Comparison of ENCODE assay signal across 8 cellular contexts in genomic region chr2:144325086-144325485, GRCh38.
DNase-seq lines count a peak whose midpoint lies in the region; ATAC-seq and TF ChIP-seq lines count a peak whose summit lies in the region.

No MANE protein-coding gene starts in this region.

- H3K4me1 ChIP-seq in DND-41 (ENCODE audit: insufficient read depth, low read length) (peaks cover 29% of the 10 kb centered on the region), prostate gland (replicated peaks) (no peaks in the 10 kb centered on the region)

- H3K4me1 Mint-ChIP-seq in effector memory CD8-positive, alpha-beta T cell (ENCODE audit: low read depth in 2 of 2), result peaks cover 55 to 82% of the 10 kb centered on the region in 2 donors

- ATAC-seq in DND-41 (ENCODE audit: insufficient read depth, low read depth), result peak; percentile 64
- ATAC-seq in GM21423 (IDR thresholded peaks at IDR 0.05; ENCODE audit: unreplicated experiment), result peak; percentile 84
- peak; percentile 83 for ATAC-seq in effector memory CD8-positive, alpha-beta T cell (replicated peaks)

- H3K36me3 ChIP-seq in DND-41 (ENCODE audit: insufficient read depth, low read length), result no peaks in the 10 kb centered on the region
- no peaks in the 10 kb centered on the region for H3K36me3 ChIP-seq in prostate gland

- no peaks in the 10 kb centered on the region; the same call in 1 of the 2 replicates for H3K79me2 ChIP-seq in DND-41 (ENCODE audit: insufficient read depth, low read length)

- H3K9ac ChIP-seq in DND-41 (ENCODE audit: low read depth, low read length), result no peak overlapping the region

- in situ Hi-C loops in KBM-7 (cut with MboI; ENCODE audit: low pct_unique_long_range_greater_than_20kb, low sequenced_read_pairs), result no loop called here

- no peaks in the 10 kb centered on the region for H3K27me3 Mint-ChIP-seq in effector memory CD8-positive, alpha-beta T cell

- peaks cover 19% of the 10 kb centered on the region for H3K36me3 Mint-ChIP-seq in effector memory CD8-positive, alpha-beta T cell (ENCODE audit: insufficient read depth)

- no peak for TF ChIP-seq CTCF in DND-41 (IDR thresholded peaks at IDR 0.05; ENCODE audit: borderline replicate concordance, extremely low read depth, low read length, poor library complexity, severe bottlenecking)
- no peak for TF ChIP-seq CTCF in prostate gland (IDR thresholded peaks at IDR 0.05)

- H3K27ac Mint-ChIP-seq in effector memory CD8-positive, alpha-beta T cell, result peak overlapping the region; percentile 95 to 98

- H3K27me3 ChIP-seq in DND-41 (ENCODE audit: insufficient read depth, low read length, poor library complexity) (no peaks in the 10 kb centered on the region), prostate gland (replicated peaks; ENCODE audit: insufficient read depth) (no peaks in the 10 kb centered on the region)

- H2AFZ ChIP-seq in DND-41 (ENCODE audit: low read depth, low read length), result peak overlapping the region; percentile 38; the same call in 1 of the 2 replicates

- 92% methylated on average over 3 of the region's 3 CpGs for WGBS in prostate gland

- peak overlapping the region; percentile 15; the same call in 1 of the 2 replicates for H3K27ac ChIP-seq in DND-41 (ENCODE audit: low read length)
- H3K27ac ChIP-seq in prostate gland, result no peak overlapping the region

- TF ChIP-seq POLR2A in prostate gland (IDR thresholded peaks at IDR 0.05), result no peak

- DNase-seq in DND-41, result peak; percentile 18
- DNase-seq in KBM-7, result peak; percentile 40
- DNase-seq in effector memory CD8-positive, alpha-beta T cell, result peak; percentile 55 to 58 (median 56)
- no peak for DNase-seq in prostate gland (ENCODE audit: low spot score)
- no peak for DNase-seq in AG08396 (ENCODE audit: low spot score)
- DNase-seq in ecto neural progenitor cell (ENCODE audit: low spot score), result no peak
- no peak for DNase-seq in NCI-H1930 (lab: John Stamatoyannopoulos, UW)

- H3K9me3 ChIP-seq in DND-41 (ENCODE audit: insufficient read depth, low read length, severe bottlenecking) (no peaks in the 10 kb centered on the region), prostate gland (no peaks in the 10 kb centered on the region)

- H3K4me3 ChIP-seq in DND-41 (ENCODE audit: low read depth in 1 of 2, low read length in 2 of 2) (no peak overlapping the region), prostate gland (no peak overlapping the region)

- H3K4me2 ChIP-seq in DND-41 (ENCODE audit: insufficient read depth, low read length), result no peak overlapping the region

- H3K4me3 Mint-ChIP-seq in effector memory CD8-positive, alpha-beta T cell, result peak overlapping the region; percentile 70 to 72

- H4K20me1 ChIP-seq in DND-41 (ENCODE audit: insufficient read depth, low read length), result no peaks in the 10 kb centered on the region

- intact Hi-C loops in prostate gland (cut with DNase I), result no loop called here

- H3K9me3 Mint-ChIP-seq in effector memory CD8-positive, alpha-beta T cell, result no peaks in the 10 kb centered on the region

Comparison
In these comparisons a context has a peak if more than half of its experiments do, and no peak if none do; other contexts are left out.
1. DNase-seq: peak in DND-41 (single experiment), KBM-7 (single experiment) and effector memory CD8-positive, alpha-beta T cell (3 of 3); none in prostate gland (single experiment), AG08396 (single experiment), ecto neural progenitor cell (single experiment) and NCI-H1930 (0 of 2).
2. Peak in every context shown above with its lines, with median percentiles within 50 percentile points of each other: ATAC-seq.